Comparison of ENCODE assay signal across 8 cellular contexts in genomic region chr1:120341756-120342155, GRCh38.
DNase-seq lines count a peak whose midpoint lies in the region; ATAC-seq and TF ChIP-seq lines count a peak whose summit lies in the region.
"Not testable (repeated sequence)": the region's sequence is repeated elsewhere in the genome, so short reads cannot be mapped to it uniquely, and the experiment has no call there.

No MANE protein-coding gene starts in this region.

- not testable (repeated sequence) for H2BK5ac ChIP-seq in mesendoderm (ENCODE audit: low read length)

- POLR2A ChIA-PET in OCI-LY7 (lab: Charles Lee); activated CD8-positive, alpha-beta T cell treated with anti-CD3 and anti-CD28 coated beads, Interleukin-2, amount 10 ng/mL, durations not matched to agents 7 days and 5 days (lab: Charles Lee); MCF 10A (lab: Yijun Ruan, JAX): not testable (repeated sequence)

- not testable (repeated sequence) for H3K27ac ChIP-seq in GM23248; OCI-LY7 (ENCODE audit: low read depth, low read length, poor library complexity, severe bottlenecking); mesendoderm (ENCODE audit: low read depth, low read length)
- peak overlapping the region in 2 of 4 donors; percentile 35 to 62 for H3K27ac ChIP-seq in gastrocnemius medialis

- not testable (repeated sequence) for H4K20me1 ChIP-seq in GM23248 (ENCODE audit: insufficient read depth); OCI-LY7 (ENCODE audit: insufficient read depth, low read length)

- TSS peak; percentile 64 for BruUV-seq in OCI-LY7 (replicated peaks; lab: Mats Ljungman, UMichigan)
- not testable (repeated sequence) for BruUV-seq in MCF 10A (replicated peaks; lab: Mats Ljungman, UMichigan)

- peak overlapping the region; percentile 15 for H3K56ac ChIP-seq in mesendoderm (ENCODE audit: low read length)

- not testable (repeated sequence) for H3K9me3 Mint-ChIP-seq in activated CD8-positive, alpha-beta T cell treated with anti-CD3 and anti-CD28 coated beads, Interleukin-2, amount 10 ng/mL, durations not matched to agents 7 days and 5 days (ENCODE audit: insufficient read depth); MCF 10A (ENCODE audit: unreplicated experiment)

- not testable (repeated sequence) for H3F3A ChIP-seq in GM23248 (ENCODE audit: insufficient read depth)

- not testable (repeated sequence) for H3K18ac ChIP-seq in mesendoderm (ENCODE audit: low read length)

- peak; percentile 61 for ATAC-seq in activated CD8-positive, alpha-beta T cell treated with anti-CD3 and anti-CD28 coated beads, Interleukin-2, amount 10 ng/mL, durations not matched to agents 7 days and 5 days
- ATAC-seq in gastrocnemius medialis, result not testable (repeated sequence)

- H3K9me2 ChIP-seq in GM23248 (ENCODE audit: insufficient read depth); OCI-LY7 (ENCODE audit: insufficient read depth, low read length): not testable (repeated sequence)

- not testable (repeated sequence) for H2AK5ac ChIP-seq in mesendoderm (ENCODE audit: low read length)

- not testable (repeated sequence) for H4K8ac ChIP-seq in mesendoderm (ENCODE audit: low read depth, low read length)

- H3K4ac ChIP-seq in mesendoderm (ENCODE audit: low read depth, low read length), result not testable (repeated sequence)

- 0 to 7% methylated on average over 6 to 15 of the region's 24 CpGs for WGBS in GM23248 (ENCODE audit: low coverage in 1 of 2, low lambda C conversion rate in 2 of 2, missing lambda C conversion rate in 2 of 2), 2 experiments
- WGBS in mesendoderm (ENCODE audit: extremely low coverage, insufficient coverage, low lambda C conversion rate), result no CpG with 5 or more reads among the region's 24 CpGs

- H3K4me3 Mint-ChIP-seq in activated CD8-positive, alpha-beta T cell treated with anti-CD3 and anti-CD28 coated beads, Interleukin-2, amount 10 ng/mL, durations not matched to agents 7 days and 5 days, result peak overlapping the region; percentile 81
- peak overlapping the region; percentile 68 for H3K4me3 Mint-ChIP-seq in MCF 10A (ENCODE audit: unreplicated experiment)

- H3K27ac Mint-ChIP-seq in activated CD8-positive, alpha-beta T cell treated with anti-CD3 and anti-CD28 coated beads, Interleukin-2, amount 10 ng/mL, durations not matched to agents 7 days and 5 days, result peak overlapping the region; percentile 88
- not testable (repeated sequence) for H3K27ac Mint-ChIP-seq in MCF 10A (ENCODE audit: low read depth, unreplicated experiment)

- in situ Hi-C loops in GM23248 (cut with MboI); gastrocnemius medialis (cut with MboI; ENCODE audit: low sequenced_read_pairs in 4 of 4): not testable (repeated sequence)

- H3K4me1 Mint-ChIP-seq in activated CD8-positive, alpha-beta T cell treated with anti-CD3 and anti-CD28 coated beads, Interleukin-2, amount 10 ng/mL, durations not matched to agents 7 days and 5 days (ENCODE audit: low read depth); MCF 10A (ENCODE audit: insufficient read depth, unreplicated experiment): not testable (repeated sequence)

- peak overlapping the region; percentile 51 for H3K9ac ChIP-seq in GM23248
- not testable (repeated sequence) for H3K9ac ChIP-seq in mesendoderm (ENCODE audit: low read length)

- H4K5ac ChIP-seq in mesendoderm (ENCODE audit: low read length), result not testable (repeated sequence)

- not testable (repeated sequence) for H3K36me3 Mint-ChIP-seq in activated CD8-positive, alpha-beta T cell treated with anti-CD3 and anti-CD28 coated beads, Interleukin-2, amount 10 ng/mL, durations not matched to agents 7 days and 5 days (ENCODE audit: low read depth); MCF 10A (ENCODE audit: insufficient read depth, unreplicated experiment)

- not testable (repeated sequence) for H3K23ac ChIP-seq in mesendoderm (ENCODE audit: low read length)

- not testable (repeated sequence) for H3K79me2 ChIP-seq in GM23248 (ENCODE audit: insufficient read depth); OCI-LY7 (ENCODE audit: insufficient read depth, low read depth, low read length); mesendoderm (ENCODE audit: control insufficient read depth, insufficient read depth, low read length)

- H3K27me3 ChIP-seq in GM23248 (replicated peaks; ENCODE audit: insufficient read depth); mesendoderm (ENCODE audit: insufficient read depth, low read length, poor library complexity); gastrocnemius medialis: not testable (repeated sequence)

- CTCF ChIA-PET in OCI-LY7 (lab: Charles Lee; ENCODE audit: unreplicated experiment); activated CD8-positive, alpha-beta T cell treated with anti-CD3 and anti-CD28 coated beads, Interleukin-2, amount 10 ng/mL, durations not matched to agents 7 days and 5 days (lab: Charles Lee); MCF 10A (lab: Yijun Ruan, JAX): not testable (repeated sequence)

- not testable (repeated sequence) for H3K9me3 ChIP-seq in GM23248 (ENCODE audit: low read depth); OCI-LY7 (ENCODE audit: low read length); gastrocnemius medialis

- H2AFZ ChIP-seq in GM23248, result peak overlapping the region; percentile 70; the same call in 1 of the 2 replicates
- not testable (repeated sequence) for H2AFZ ChIP-seq in OCI-LY7 (ENCODE audit: low read length)

- DNase-seq in A172 (ENCODE audit: low spot score) (peak; percentile 27), GM23248 (peak; percentile 24), MCF 10A (ENCODE audit: unreplicated experiment) (peak; percentile 4), glomerular visceral epithelial cell (ENCODE audit: extremely low spot score) (peak; percentile 27), mesendoderm (peak; percentile 27), gastrocnemius medialis (peak in 1 of 2 donors; percentile 22)
- DNase-seq in OCI-LY7 (ENCODE audit: low spot score), result not testable (repeated sequence)
- DNase-seq in activated CD8-positive, alpha-beta T cell treated with anti-CD3 and anti-CD28 coated beads, Interleukin-2, amount 10 ng/mL, durations not matched to agents 7 days and 5 days, result peak; percentile 20

- H2BK120ac ChIP-seq in mesendoderm (ENCODE audit: low read depth, low read length), result not testable (repeated sequence)

- not testable (repeated sequence) for H3K27me3 Mint-ChIP-seq in activated CD8-positive, alpha-beta T cell treated with anti-CD3 and anti-CD28 coated beads, Interleukin-2, amount 10 ng/mL, durations not matched to agents 7 days and 5 days (ENCODE audit: low read depth); MCF 10A (ENCODE audit: insufficient read depth, unreplicated experiment)

- TF ChIP-seq POLR2A in gastrocnemius medialis (IDR thresholded peaks at IDR 0.05), result peak in 1 of 2 donors; percentile 36

- not testable (repeated sequence) for H3K36me3 ChIP-seq in GM23248 (ENCODE audit: low read depth); OCI-LY7 (ENCODE audit: insufficient read depth, low read length); mesendoderm (ENCODE audit: control insufficient read depth, insufficient read depth, low read length); gastrocnemius medialis

- not testable (repeated sequence) for H3K4me1 ChIP-seq in GM23248 (ENCODE audit: insufficient read depth); OCI-LY7 (ENCODE audit: insufficient read depth, low read length, poor library complexity, severe bottlenecking); mesendoderm (ENCODE audit: control insufficient read depth, low read depth, low read length); gastrocnemius medialis

- H2BK15ac ChIP-seq in mesendoderm (replicated peaks; ENCODE audit: low read depth), result not testable (repeated sequence)

- intact Hi-C loops in OCI-LY7 (cut with micrococcal nuclease; ENCODE audit: unreplicated experiment); MCF 10A (cut with micrococcal nuclease); gastrocnemius medialis (cut with DNase I; ENCODE audit: low total_unique reads): not testable (repeated sequence)

- H3K4me2 ChIP-seq in GM23248 (ENCODE audit: unreplicated experiment) (peak overlapping the region; percentile 78), OCI-LY7 (ENCODE audit: low read length) (peak overlapping the region; percentile 26; the same call in 1 of the 2 replicates)
- H3K4me2 ChIP-seq in mesendoderm (ENCODE audit: low read length), result not testable (repeated sequence)

- TF ChIP-seq CTCF in OCI-LY7 (conservative IDR thresholded peaks at IDR 0.05; ENCODE audit: low read length); MCF 10A (IDR thresholded peaks at IDR 0.05; ENCODE audit: unreplicated experiment); gastrocnemius medialis (IDR thresholded peaks at IDR 0.05 in 4 of 5, conservative IDR thresholded peaks at IDR 0.05 in 1 of 5): not testable (repeated sequence)

- H3K79me1 ChIP-seq in mesendoderm (ENCODE audit: low read length), result not testable (repeated sequence)

- peak overlapping the region; percentile 74 for H3K4me3 ChIP-seq in GM23248
- peak overlapping the region; percentile 66 for H3K4me3 ChIP-seq in OCI-LY7 (ENCODE audit: low read depth, low read length, poor library complexity, severe bottlenecking)
- not testable (repeated sequence) for H3K4me3 ChIP-seq in mesendoderm (ENCODE audit: low read length)
- peak overlapping the region in 3 of 4 donors; percentile 25 to 52 (median 49) for H3K4me3 ChIP-seq in gastrocnemius medialis
